In the genomic region with DNA sequence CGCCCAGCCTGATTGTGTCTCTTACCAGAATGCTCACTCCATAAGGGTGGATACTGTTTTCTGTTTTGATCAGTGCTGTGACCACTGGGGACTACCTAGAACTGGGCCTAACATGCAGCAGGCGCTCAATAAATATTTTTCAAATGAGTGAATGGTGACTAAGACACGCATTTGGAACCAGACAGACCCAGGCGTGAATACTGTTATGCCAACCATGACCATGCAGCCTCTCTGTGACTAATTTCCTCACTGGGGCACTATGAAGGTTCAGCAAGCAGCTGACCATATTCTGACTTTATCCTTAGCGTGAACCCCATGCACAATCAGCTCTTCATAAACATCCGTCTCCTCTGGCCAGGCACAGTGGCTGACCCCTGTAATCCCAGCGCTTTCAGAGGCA, we compare ENCODE assay signal across 12 cellular contexts. TPM values are rescaled to one million over a fixed set of nuclear protein-coding genes. Genes with fewer than 3 reads are reported as not detected.
DNase-seq lines count a peak whose midpoint lies in the region; ATAC-seq and TF ChIP-seq lines count a peak whose summit lies in the region.
"Had no signal": no experiment of that assay in that cellular context is flagged by ENCODE, and none has a peak within 500 bp of the region (broad histone marks: within the 10 kb centered on the region; RNA-seq: fewer than 3 reads in every experiment).

No MANE protein-coding gene starts in this region.

- DNase-seq in HT1080 (ENCODE audit: low read depth): peak; percentile 99
- DNase-seq in cardiac fibroblast (ENCODE audit: low read depth in 2 of 2): peak; percentile 90 to 99
- peak; percentile 99 for DNase-seq in kidney tubule cell (ENCODE audit: low spot score)
- no peak for DNase-seq in suprapubic skin (ENCODE audit: low spot score in 2 of 2)
- no peak for DNase-seq in NCI-H446 (lab: John Stamatoyannopoulos, UW)
- no peak for DNase-seq in NCI-H526 treated with DMSO at 0.1 percent for 48 hours (lab: John Stamatoyannopoulos, UW)
- DNase-seq: activated CD8-positive, alpha-beta memory T cell treated with anti-CD3 and anti-CD28 coated beads, Interleukin-2, amount 10 ng/mL, durations not matched to agents 7 days and 5 days; cerebellar nuclear complex; NCI-H187 treated with DMSO at 0.1 percent for 48 hours had no signal

- no peak for TF ChIP-seq POLR2A in suprapubic skin (IDR thresholded peaks at IDR 0.05)

- peaks cover 13% of the 10 kb centered on the region; the same call in 1 of the 2 replicates for H3K36me3 ChIP-seq in ACC112 (ENCODE audit: insufficient read depth, low read length)
- peaks cover 55% of the 10 kb centered on the region for H3K36me3 ChIP-seq in suprapubic skin

- no peak for TF ChIP-seq EP300 in suprapubic skin (IDR thresholded peaks at IDR 0.05)

- H3K4me3 ChIP-seq in ACC112 (ENCODE audit: low read depth, low read length) (no peak overlapping the region), cardiac fibroblast (replicated peaks in 1 of 2; ENCODE audit: low read depth in 2 of 2, low read length in 2 of 2) (no peak overlapping the region), suprapubic skin (no peak overlapping the region)
- H3K4me3 ChIP-seq: BLaER1 had no signal

- no peaks in the 10 kb centered on the region for H3K79me2 ChIP-seq in ACC112 (ENCODE audit: control insufficient read depth, insufficient read depth, low read length, unreplicated experiment)

- ATAC-seq in HG02588 (IDR thresholded peaks at IDR 0.05; ENCODE audit: unreplicated experiment): no peak
- ATAC-seq: activated CD8-positive, alpha-beta memory T cell treated with anti-CD3 and anti-CD28 coated beads, Interleukin-2, amount 10 ng/mL, durations not matched to agents 7 days and 5 days had no signal

- WGBS in suprapubic skin: 68% methylated on average over 7 of the region's 7 CpGs

- no peaks in the 10 kb centered on the region for H3K9me3 ChIP-seq in suprapubic skin
- H3K9me3 ChIP-seq: BLaER1 had no signal

- H3K27ac ChIP-seq in ACC112 (ENCODE audit: low read depth, low read length) (peak overlapping the region; percentile 94), suprapubic skin (no peak overlapping the region)
- H3K27ac ChIP-seq: BLaER1 had no signal

- peaks cover 36% of the 10 kb centered on the region for H3K4me1 ChIP-seq in ACC112 (ENCODE audit: control insufficient read depth, insufficient read depth, low read length, unreplicated experiment)
- peaks cover 26% of the 10 kb centered on the region for H3K4me1 ChIP-seq in suprapubic skin
- H3K4me1 ChIP-seq: BLaER1 had no signal

- no peak overlapping the region for H2AFZ ChIP-seq in ACC112 (ENCODE audit: low read length, unreplicated experiment)

- H3K27me3 ChIP-seq in ACC112 (ENCODE audit: insufficient read depth, low read length) (no peaks in the 10 kb centered on the region), suprapubic skin (no peaks in the 10 kb centered on the region)
- H3K27me3 ChIP-seq: BLaER1 had no signal

- TF ChIP-seq CTCF in cardiac fibroblast (IDR thresholded peaks at IDR 0.05; ENCODE audit: low read depth, low read length) (no peak), suprapubic skin (IDR thresholded peaks at IDR 0.05) (no peak)

RNA-seq across cellular contexts. Expression of gene SPC24, which starts 13.0 kb away (rescaled TPM):
- total RNA-seq in HT1080 (2014; rRNA removed; shearing (Covaris generic)): 112 and 122 TPM in 2 replicates
- 43.7 and 48.0 TPM in 2 replicates for polyA plus RNA-seq in HT1080 (2015; cell fraction: cytosol; rRNA removed)
- polyA plus RNA-seq in HT1080 (2015; cell fraction: nucleus; rRNA removed): 28.9 and 39.7 TPM in 2 replicates
- total RNA-seq in suprapubic skin: 1 to 10 TPM; 1.8 to 4.0 (median 3.7) TPM

RNA-seq across cellular contexts. Expression of gene KANK2, which starts 28.8 kb away (rescaled TPM):
- 54.3 and 73.5 TPM in 2 replicates for total RNA-seq in HT1080 (2014; rRNA removed; shearing (Covaris generic))
- polyA plus RNA-seq in HT1080 (2015; cell fraction: cytosol; rRNA removed): 33.1 and 44.0 TPM in 2 replicates
- polyA plus RNA-seq in HT1080 (2015; cell fraction: nucleus; rRNA removed): 58.2 and 70.0 TPM in 2 replicates
- total RNA-seq in suprapubic skin: 10 to 100 TPM; 42.5 to 75.5 (median 65.1) TPM

Comparison
In these comparisons a context has a peak if more than half of its experiments do, and no peak if none do; other contexts are left out.
1. DNase-seq: peak in HT1080 (single experiment), cardiac fibroblast (2 of 2) and kidney tubule cell (single experiment); none in suprapubic skin (0 of 2), NCI-H446 (0 of 2) and NCI-H526 treated with DMSO at 0.1 percent for 48 hours (single experiment).
2. RNA of gene SPC24, which starts 13.0 kb away (total RNA-seq): 112 to 122 TPM in HT1080; 1.8 to 4.0 TPM in suprapubic skin; every median in the first group is over 10 times any median in the second.